ENCODE assay signal across 8 cellular contexts in genomic region chr20:58308680-58309527, GRCh38.
DNase-seq lines count a peak whose midpoint lies in the region; ATAC-seq lines count a peak whose summit lies in the region.

No MANE protein-coding gene starts in this region.

- peak overlapping the region; percentile 97 for H3K27ac Mint-ChIP-seq in central memory CD8-positive, alpha-beta T cell (ENCODE audit: low read depth)

- DNase-seq in C1 segment of cervical spinal cord (lab: John Stamatoyannopoulos, UW) (peak in 11 of 14 donors; percentile 7 to 72 (median 33)), T-helper 9 cell (peak; percentile 58), AML-193 (lab: John Stamatoyannopoulos, UW) (no peak)
- DNase-seq in central memory CD8-positive, alpha-beta T cell (ENCODE audit: low spot score in 2 of 2): peak; percentile 43 to 54
- peak; percentile 62 for DNase-seq in stimulated activated CD4-positive, alpha-beta T cell treated with anti-CD3 and anti-CD28 coated beads, Interleukin-4, amount 100 ng/mL, for 24 hours

- H3K4me3 Mint-ChIP-seq in central memory CD8-positive, alpha-beta T cell: peak overlapping the region; percentile 64

- peaks cover 36% of the 10 kb centered on the region for H3K36me3 Mint-ChIP-seq in central memory CD8-positive, alpha-beta T cell (ENCODE audit: insufficient read depth)

- H3K27me3 Mint-ChIP-seq in central memory CD8-positive, alpha-beta T cell: no peaks in the 10 kb centered on the region

- peaks cover 29% of the 10 kb centered on the region for H3K4me1 Mint-ChIP-seq in central memory CD8-positive, alpha-beta T cell

- ATAC-seq in GM19324 (IDR thresholded peaks at IDR 0.05; ENCODE audit: low FRiP score, unreplicated experiment): peak; percentile 57
- ATAC-seq in HG03432 (IDR thresholded peaks at IDR 0.05; ENCODE audit: unreplicated experiment): peak; percentile 62
- ATAC-seq in central memory CD8-positive, alpha-beta T cell (replicated peaks; ENCODE audit: extremely low read depth, poor library complexity, severe bottlenecking): peak; percentile 3

- H3K9me3 Mint-ChIP-seq in central memory CD8-positive, alpha-beta T cell: no peaks in the 10 kb centered on the region

- no peaks in the 10 kb centered on the region for H3K27me3 ChIP-seq in layer of hippocampus (ENCODE audit: control insufficient read depth, insufficient read depth, low read length)

- peak overlapping the region; percentile 52 for H3K27ac ChIP-seq in layer of hippocampus (ENCODE audit: low read depth, low read length)

Comparison
In these comparisons a context has a peak if more than half of its experiments do, and no peak if none do; other contexts are left out.
1. DNase-seq: peak in C1 segment of cervical spinal cord (11 of 14), T-helper 9 cell (single experiment), central memory CD8-positive, alpha-beta T cell (2 of 2) and stimulated activated CD4-positive, alpha-beta T cell treated with anti-CD3 and anti-CD28 coated beads, Interleukin-4, amount 100 ng/mL, for 24 hours (single experiment); none in AML-193 (0 of 2).
2. ATAC-seq: peak in every context shown above with its lines; median percentile 62 in HG03432; 57 in GM19324; 3 in central memory CD8-positive, alpha-beta T cell.